In the genomic region with DNA sequence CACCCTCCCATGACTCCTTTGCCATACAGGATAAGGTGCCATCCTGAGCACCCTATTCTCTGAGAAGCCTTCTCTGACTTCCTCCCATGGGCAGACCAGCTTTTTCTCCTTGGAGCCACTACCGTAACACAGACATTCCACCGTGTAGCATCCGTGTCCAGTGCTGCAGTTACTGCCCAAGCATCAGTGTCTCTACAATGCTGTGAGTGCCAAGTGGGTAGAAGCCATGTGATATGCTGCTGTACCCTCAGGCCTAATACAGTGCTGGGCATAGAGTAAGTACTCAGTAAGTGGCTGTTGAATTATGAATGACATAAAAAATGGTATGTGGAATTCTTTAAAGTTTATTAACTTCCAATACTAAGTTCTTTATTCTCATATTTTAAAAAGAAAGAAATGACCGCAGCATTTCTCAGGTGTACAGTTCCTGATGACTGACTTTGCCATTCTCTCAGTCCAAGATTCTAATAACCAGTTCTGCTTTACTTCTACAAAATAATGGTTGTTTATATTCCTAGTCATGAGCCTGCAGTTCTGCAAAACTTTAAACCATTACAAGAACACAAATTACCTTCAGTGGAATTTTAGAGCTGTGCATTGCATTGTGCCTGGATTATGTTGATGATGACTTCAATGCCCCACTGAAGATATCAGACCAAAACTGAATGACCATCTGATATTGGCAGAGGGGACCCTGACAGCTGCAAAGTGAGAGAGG, we compare ENCODE assay signal across 18 cellular contexts.
DNase-seq lines count a peak whose midpoint lies in the region; ATAC-seq, FAIRE-seq and TF ChIP-seq lines count a peak whose summit lies in the region.
"Had no signal": no experiment of that assay in that cellular context is flagged by ENCODE, and none has a peak within 500 bp of the region (broad histone marks: within the 10 kb centered on the region; RNA-seq: fewer than 3 reads in every experiment).

No MANE protein-coding gene starts in this region.

- FAIRE-seq in H54 (lab: Jason Lieb, UNC): no peak
- FAIRE-seq: G401.6, GM12892 had no signal

- no peaks in the 10 kb centered on the region for H3K9me3 Mint-ChIP-seq in nephron progenitor cell

- no peak overlapping the region for H3K4me3 Mint-ChIP-seq in nephron progenitor cell
- H3K4me3 Mint-ChIP-seq: CD4-positive, alpha-beta memory T cell had no signal

- TF ChIP-seq CTCF in nephron progenitor cell (IDR thresholded peaks at IDR 0.05): no peak

- peaks cover 9% of the 10 kb centered on the region for H3K27me3 Mint-ChIP-seq in nephron progenitor cell (ENCODE audit: low read depth, poor library complexity)

- ATAC-seq in HG03280 (IDR thresholded peaks at IDR 0.05; ENCODE audit: unreplicated experiment): no peak
- ATAC-seq in HG03196 (IDR thresholded peaks at IDR 0.05; ENCODE audit: unreplicated experiment): no peak
- ATAC-seq in HG03025 (IDR thresholded peaks at IDR 0.05; ENCODE audit: low FRiP score, unreplicated experiment): no peak

- H3K36me3 Mint-ChIP-seq in nephron progenitor cell (ENCODE audit: low read depth): no peaks in the 10 kb centered on the region
- H3K36me3 Mint-ChIP-seq: CD4-positive, alpha-beta memory T cell had no signal

- TF ChIP-seq POLR2A in H54 (IDR thresholded peaks at IDR 0.05; ENCODE audit: low read depth, low read length): no peak

- H3K4me1 Mint-ChIP-seq in nephron progenitor cell: peaks cover 14% of the 10 kb centered on the region

- peak overlapping the region; percentile 64 for H3K27ac Mint-ChIP-seq in nephron progenitor cell

- DNase-seq in foreskin melanocyte (peak; percentile 70), nephron progenitor cell (no peak), renal cortical epithelial cell (ENCODE audit: low read depth) (peak; percentile 29), H54 (ENCODE audit: insufficient read length, low spot score) (no peak)
- DNase-seq: C1 segment of cervical spinal cord; Calu3; CD4-positive, alpha-beta memory T cell; COR-L47; DMS153; DND-41; GOT3; H7; HCEC 1CT had no signal

Comparison
In these comparisons a context has a peak if more than half of its experiments do, and no peak if none do; other contexts are left out.
1. DNase-seq: peak in foreskin melanocyte (single experiment) and renal cortical epithelial cell (single experiment); none in nephron progenitor cell (single experiment) and H54 (single experiment).